19 cellular contexts compared by ENCODE assay signal in genomic region chr18:57542126-57542525, GRCh38. TPM values are rescaled to one million over a fixed set of nuclear protein-coding genes. Genes with fewer than 3 reads are reported as not detected.
DNase-seq lines count a peak whose midpoint lies in the region; ATAC-seq and TF ChIP-seq lines count a peak whose summit lies in the region.
"Had no signal": no experiment of that assay in that cellular context is flagged by ENCODE, and none has a peak within 500 bp of the region (broad histone marks: within the 10 kb centered on the region; RNA-seq: fewer than 3 reads in every experiment).

No MANE protein-coding gene starts in this region.

- no peaks in the 10 kb centered on the region for H3K36me3 ChIP-seq in kidney epithelial cell (ENCODE audit: control insufficient read depth, insufficient read depth, low read length)
- H3K36me3 ChIP-seq: BLaER1, thyroid gland had no signal

- H3K27me3 ChIP-seq in kidney epithelial cell (ENCODE audit: control insufficient read depth, insufficient read depth, low read length) = no peaks in the 10 kb centered on the region
- H3K27me3 ChIP-seq: BLaER1, thyroid gland had no signal

- in situ Hi-C loops in ACHN (cut with HindIII; ENCODE audit: low pct_ligation_motif_present, low pct_unique_long_range_greater_than_20kb, low sequenced_read_pairs) = no loop called here

- DNase-seq in AG09319 (ENCODE audit: extremely low read depth, low read depth) (peak; percentile 30), HT1080 (ENCODE audit: low read depth) (peak; percentile 49), choroid plexus epithelial cell (ENCODE audit: low read depth) (peak; percentile 52), kidney epithelial cell (ENCODE audit: low read depth) (peak; percentile 10), ACHN (no peak)
- no peak for DNase-seq in activated CD4-positive, alpha-beta T cell treated with anti-CD3 and anti-CD28 coated beads for 48 hours
- DNase-seq in activated effector memory CD4-positive, alpha-beta T cell treated with anti-CD3 and anti-CD28 coated beads, Interleukin-2, amount 50 U/mL, for 16 hours = no peak
- DNase-seq: activated CD8-positive, alpha-beta T cell treated with anti-CD3 and anti-CD28 coated beads, Interleukin-2, amount 10 ng/mL, durations not matched to agents 7 days and 5 days; anterior cingulate cortex; dermis blood vessel endothelial cell; DMS79; Karpas-422; NCI-H510A treated with DMSO at 0.1 percent for 48 hours; stimulated activated CD4-positive, alpha-beta T cell treated with anti-CD3 and anti-CD28 coated beads, Interleukin-2, amount 100 ng/mL, for 48 hours; stimulated activated CD8-positive, alpha-beta memory T cell treated with anti-CD3 and anti-CD28 coated beads, Interleukin-4, amount 100 ng/mL, for 48 hours; thyroid gland had no signal

- TF ChIP-seq CTCF in AG09319 (IDR thresholded peaks at IDR 0.05; ENCODE audit: low read depth, low read length) (no peak), choroid plexus epithelial cell (conservative IDR thresholded peaks at IDR 0.05; ENCODE audit: low read depth, low read length) (no peak), kidney epithelial cell (IDR thresholded peaks at IDR 0.05; ENCODE audit: insufficient read depth, low read length, poor library complexity, severe bottlenecking) (no peak)

- H3K4me3 ChIP-seq in choroid plexus epithelial cell (ENCODE audit: low read depth, low read length) = no peak overlapping the region
- no peak overlapping the region for H3K4me3 ChIP-seq in kidney epithelial cell (ENCODE audit: low read depth, low read length)
- H3K4me3 ChIP-seq: BLaER1, GM12878, thyroid gland had no signal

- ATAC-seq in HG03095 (IDR thresholded peaks at IDR 0.05; ENCODE audit: unreplicated experiment) = no peak
- ATAC-seq: activated CD8-positive, alpha-beta T cell treated with anti-CD3 and anti-CD28 coated beads, Interleukin-2, amount 10 ng/mL, durations not matched to agents 7 days and 5 days; GM12878 had no signal

RNA-seq across cellular contexts. Expression of gene FECH, which starts 44.4 kb away (rescaled TPM):
- total RNA-seq in HT1080 (2014; rRNA removed; shearing (Covaris generic)) = 39.2 and 54.0 TPM in 2 replicates
- polyA plus RNA-seq in HT1080 (2015; cell fraction: cytosol; rRNA removed) = 23.8 and 32.2 TPM in 2 replicates
- 18.4 and 26.3 TPM in 2 replicates for polyA plus RNA-seq in HT1080 (2015; cell fraction: nucleus; rRNA removed)
- total RNA-seq in kidney epithelial cell = 52.9 and 58.3 TPM in 2 replicates

Comparison
In these comparisons a context has a peak if more than half of its experiments do, and no peak if none do; other contexts are left out.
1. DNase-seq: peak in AG09319 (single experiment), HT1080 (single experiment), choroid plexus epithelial cell (single experiment) and kidney epithelial cell (single experiment); none in activated CD4-positive, alpha-beta T cell treated with anti-CD3 and anti-CD28 coated beads for 48 hours (single experiment), ACHN (single experiment) and activated effector memory CD4-positive, alpha-beta T cell treated with anti-CD3 and anti-CD28 coated beads, Interleukin-2, amount 50 U/mL, for 16 hours (single experiment).